Comparison of ENCODE assay signal across 24 cellular contexts in genomic region chr7:69257592-69257991, GRCh38.
"Had no signal": no experiment of that assay in that cellular context is flagged by ENCODE, and none has a peak within 500 bp of the region (broad histone marks: within the 10 kb centered on the region; RNA-seq: fewer than 3 reads in every experiment).

No MANE protein-coding gene starts in this region.

- H3K27ac Mint-ChIP-seq: activated CD4-positive, alpha-beta T cell treated with anti-CD3 and anti-CD28 coated beads, Interleukin-2, amount 10 ng/mL, durations not matched to agents 24 days and 14 days; activated CD8-positive, alpha-beta T cell treated with anti-CD3 and anti-CD28 coated beads, Interleukin-2, amount 10 ng/mL, durations not matched to agents 7 days and 5 days; activated naive CD4-positive, alpha-beta T cell treated with anti-CD3 and anti-CD28 coated beads, Interleukin-2, amount 50 U/mL, for 24 hours; activated T-cell treated with anti-CD3 and anti-CD28 coated beads, Interleukin-2, amount 50 U/mL, for 24 hours; activated T-helper 2 cell treated with anti-CD3 and anti-CD28 coated beads, Interferon-gamma antibody, Interleukin-2, Interleukin-4, amounts not matched to agents 10 μg/mL and 5 μg/mL and 100 μg/mL, durations not matched to agents 14 hours and 24 hours and 36 hours had no signal

- H3K36me3 Mint-ChIP-seq: activated naive CD4-positive, alpha-beta T cell treated with anti-CD3 and anti-CD28 coated beads, Interleukin-2, amount 50 U/mL, for 24 hours had no signal

- H3K36me3 ChIP-seq: adrenal gland, breast epithelium, SJCRH30 had no signal

- H3K4me1 ChIP-seq: body of pancreas, breast epithelium, SJCRH30 had no signal

- H3K4me3 Mint-ChIP-seq: activated CD4-positive, alpha-beta T cell treated with anti-CD3 and anti-CD28 coated beads, Interleukin-2, amount 10 ng/mL, durations not matched to agents 24 days and 14 days; activated CD8-positive, alpha-beta T cell treated with anti-CD3 and anti-CD28 coated beads, Interleukin-2, amount 10 ng/mL, durations not matched to agents 7 days and 5 days; activated naive CD4-positive, alpha-beta T cell treated with anti-CD3 and anti-CD28 coated beads, Interleukin-2, amount 50 U/mL, for 24 hours; activated T-cell treated with anti-CD3 and anti-CD28 coated beads, Interleukin-2, amount 50 U/mL, for 24 hours had no signal

- H3K9me3 ChIP-seq: adrenal gland, body of pancreas, breast epithelium, SJCRH30 had no signal

- DNase-seq: activated CD4-positive, alpha-beta T cell treated with anti-CD3 and anti-CD28 coated beads, Interleukin-2, amount 10 ng/mL, durations not matched to agents 24 days and 14 days; activated CD4-positive, alpha-beta T cell treated with anti-CD3 and anti-CD28 coated beads, Interleukin-2, amount 50 U/mL, for 48 hours; activated CD8-positive, alpha-beta T cell treated with anti-CD3 and anti-CD28 coated beads, Interleukin-2, amount 10 ng/mL, durations not matched to agents 7 days and 5 days; activated gamma-delta T cell; activated naive CD4-positive, alpha-beta T cell treated with Interleukin-2 at 50 U/mL for 16 hours; activated T-cell treated with anti-CD3 and anti-CD28 coated beads, Interleukin-2, amount 50 U/mL, for 24 hours; body of pancreas; MM.1S; NCI-H1092 treated with DMSO at 0.1 percent for 48 hours; NCI-H146; NCI-H2029 treated with DMSO at 0.1 percent for 48 hours; NCI-H2107; NCI-H510A; NCI-H526; NCI-H748 treated with DMSO at 0.1 percent for 48 hours; NK-92 treated with Interleukin-12 subunit alpha and Interleukin-12 subunit beta, amount 100 ng/mL, for 24 hours; Right ventricle myocardium superior; SJCRH30 had no signal

- H3K27me3 ChIP-seq: adrenal gland, body of pancreas, breast epithelium, SJCRH30 had no signal

- H3K27me3 Mint-ChIP-seq: activated CD4-positive, alpha-beta T cell treated with anti-CD3 and anti-CD28 coated beads, Interleukin-2, amount 10 ng/mL, durations not matched to agents 24 days and 14 days; activated naive CD4-positive, alpha-beta T cell treated with anti-CD3 and anti-CD28 coated beads, Interleukin-2, amount 50 U/mL, for 24 hours; activated T-cell treated with anti-CD3 and anti-CD28 coated beads, Interleukin-2, amount 50 U/mL, for 24 hours had no signal

- H3K27ac ChIP-seq: body of pancreas, breast epithelium, KMS-11, SJCRH30, SK-N-MC had no signal

- H3K4me3 ChIP-seq: adrenal gland, body of pancreas, breast epithelium, SJCRH30, SK-N-MC had no signal

- H3K4me2 ChIP-seq: KMS-11 had no signal

- ATAC-seq: activated CD8-positive, alpha-beta T cell treated with anti-CD3 and anti-CD28 coated beads, Interleukin-2, amount 10 ng/mL, durations not matched to agents 7 days and 5 days; body of pancreas had no signal

- H3K4me1 Mint-ChIP-seq: activated CD4-positive, alpha-beta T cell treated with anti-CD3 and anti-CD28 coated beads, Interleukin-2, amount 10 ng/mL, durations not matched to agents 24 days and 14 days; activated naive CD4-positive, alpha-beta T cell treated with anti-CD3 and anti-CD28 coated beads, Interleukin-2, amount 50 U/mL, for 24 hours had no signal

- H3K9ac ChIP-seq: KMS-11 had no signal
